Comparison of ENCODE assay signal across 8 cellular contexts in the genomic region with DNA sequence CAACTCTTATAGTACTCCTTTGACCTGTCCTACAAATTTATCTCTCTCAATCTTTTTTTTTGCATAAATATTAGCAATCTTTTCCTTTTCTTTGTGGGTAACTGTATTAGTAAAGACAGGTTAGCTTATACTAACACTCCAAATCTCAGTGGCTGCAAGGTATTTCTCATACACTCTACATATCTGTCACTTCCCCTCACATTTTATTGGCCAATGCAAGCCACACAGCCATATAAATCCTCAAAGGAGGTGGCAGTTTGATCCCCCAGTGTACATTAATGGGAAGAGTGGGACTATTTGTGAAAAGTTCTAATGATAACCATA. TPM values are rescaled to one million over a fixed set of nuclear protein-coding genes. Genes with fewer than 3 reads are reported as not detected.
A peak's percentile ranks its signal among the peaks of the same experiment; 100 is the strongest.
DNase-seq lines count a peak whose midpoint lies in the region; ATAC-seq and TF ChIP-seq lines count a peak whose summit lies in the region.

No MANE protein-coding gene starts in this region.

- peak overlapping the region; percentile 73 for H3K4me2 ChIP-seq in Karpas-422 (ENCODE audit: low read depth, low read length, poor library complexity, severe bottlenecking)

- peak overlapping the region; percentile 86 for H3K27ac ChIP-seq in Karpas-422 (ENCODE audit: low read length)

- H3K9me3 Mint-ChIP-seq in stimulated activated memory B cell treated with anti-CD40 and anti-IgM and Interleukin-4, amounts not matched to agents 10 μg/mL and 1 μg/mL and 100 μg/mL, for 72 hours = no peaks in the 10 kb centered on the region

- peak; percentile 67 for ATAC-seq in stimulated activated memory B cell treated with anti-CD40 and anti-IgM and Interleukin-4, amounts not matched to agents 10 μg/mL and 1 μg/mL and 100 μg/mL, for 72 hours

- no peaks in the 10 kb centered on the region for H3K36me3 ChIP-seq in Karpas-422 (ENCODE audit: insufficient read depth, low read length)

- H3K4me1 Mint-ChIP-seq in stimulated activated memory B cell treated with anti-CD40 and anti-IgM and Interleukin-4, amounts not matched to agents 10 μg/mL and 1 μg/mL and 100 μg/mL, for 72 hours = peaks cover 10% of the 10 kb centered on the region

- peak; percentile 29 for DNase-seq in stimulated activated CD4-positive, alpha-beta T cell treated with anti-CD3 and anti-CD28 coated beads, Interleukin-15, amount 100 ng/mL, for 24 hours
- no peak for DNase-seq in stimulated activated CD4-positive, alpha-beta T cell treated with anti-CD3 and anti-CD28 coated beads, Interleukin-2, amount 100 ng/mL, for 48 hours
- DNase-seq in Karpas-422 (peak; percentile 90), epithelial cell of proximal tubule (ENCODE audit: low read depth) (no peak), NCI-H187 treated with DMSO at 0.1 percent for 48 hours (lab: John Stamatoyannopoulos, UW) (no peak), NCI-H1930 (lab: John Stamatoyannopoulos, UW) (no peak), RKO (ENCODE audit: low spot score) (no peak)

- peak overlapping the region; percentile 64 for H3K9ac ChIP-seq in Karpas-422 (ENCODE audit: low read length)

- TF ChIP-seq CTCF in epithelial cell of proximal tubule (conservative IDR thresholded peaks at IDR 0.05; ENCODE audit: low read depth, low read length) = no peak

- H3K27me3 Mint-ChIP-seq in stimulated activated memory B cell treated with anti-CD40 and anti-IgM and Interleukin-4, amounts not matched to agents 10 μg/mL and 1 μg/mL and 100 μg/mL, for 72 hours = no peaks in the 10 kb centered on the region

- no peaks in the 10 kb centered on the region for H3K79me2 ChIP-seq in Karpas-422 (ENCODE audit: low read length)

- H2AFZ ChIP-seq in Karpas-422 (ENCODE audit: low read length) = peak overlapping the region; percentile 37

- no peaks in the 10 kb centered on the region for H3K9me2 ChIP-seq in Karpas-422 (replicated peaks; ENCODE audit: insufficient read depth, low read length)

- H3K27me3 ChIP-seq in Karpas-422 (ENCODE audit: low read length) = no peaks in the 10 kb centered on the region

- no peak overlapping the region for H3K4me3 Mint-ChIP-seq in stimulated activated memory B cell treated with anti-CD40 and anti-IgM and Interleukin-4, amounts not matched to agents 10 μg/mL and 1 μg/mL and 100 μg/mL, for 72 hours

- H3K9me3 ChIP-seq in Karpas-422 (ENCODE audit: low read length) = no peaks in the 10 kb centered on the region

- peak overlapping the region; percentile 57 for H3K4me3 ChIP-seq in Karpas-422 (ENCODE audit: low read length)
- peak overlapping the region; percentile 25 for H3K4me3 ChIP-seq in epithelial cell of proximal tubule (ENCODE audit: low read depth, low read length)

- H3K27ac Mint-ChIP-seq in stimulated activated memory B cell treated with anti-CD40 and anti-IgM and Interleukin-4, amounts not matched to agents 10 μg/mL and 1 μg/mL and 100 μg/mL, for 72 hours = no peak overlapping the region

- peaks cover 71% of the 10 kb centered on the region for H3K4me1 ChIP-seq in Karpas-422 (ENCODE audit: low read length)

- H3K36me3 Mint-ChIP-seq in stimulated activated memory B cell treated with anti-CD40 and anti-IgM and Interleukin-4, amounts not matched to agents 10 μg/mL and 1 μg/mL and 100 μg/mL, for 72 hours = no peaks in the 10 kb centered on the region

- H4K20me1 ChIP-seq in Karpas-422 (ENCODE audit: insufficient read depth, low read depth, low read length) = no peaks in the 10 kb centered on the region

RNA-seq across cellular contexts. Expression of a gene that starts 42.6 kb away (rescaled TPM):
- 100 and 137 TPM in 2 replicates for total RNA-seq in Karpas-422 (2014; rRNA removed; shearing (Covaris generic); ENCODE audit: low replicate concordance)
- 12.1 and 22.4 TPM in 2 replicates for total RNA-seq in epithelial cell of proximal tubule

Comparison
In these comparisons a context has a peak if more than half of its experiments do, and no peak if none do; other contexts are left out.
1. DNase-seq: peak in stimulated activated CD4-positive, alpha-beta T cell treated with anti-CD3 and anti-CD28 coated beads, Interleukin-15, amount 100 ng/mL, for 24 hours (single experiment) and Karpas-422 (single experiment); none in stimulated activated CD4-positive, alpha-beta T cell treated with anti-CD3 and anti-CD28 coated beads, Interleukin-2, amount 100 ng/mL, for 48 hours (0 of 2), epithelial cell of proximal tubule (single experiment), NCI-H187 treated with DMSO at 0.1 percent for 48 hours (single experiment), NCI-H1930 (0 of 2) and RKO (single experiment).